3 cellular contexts compared by ENCODE assay signal in the genomic region with DNA sequence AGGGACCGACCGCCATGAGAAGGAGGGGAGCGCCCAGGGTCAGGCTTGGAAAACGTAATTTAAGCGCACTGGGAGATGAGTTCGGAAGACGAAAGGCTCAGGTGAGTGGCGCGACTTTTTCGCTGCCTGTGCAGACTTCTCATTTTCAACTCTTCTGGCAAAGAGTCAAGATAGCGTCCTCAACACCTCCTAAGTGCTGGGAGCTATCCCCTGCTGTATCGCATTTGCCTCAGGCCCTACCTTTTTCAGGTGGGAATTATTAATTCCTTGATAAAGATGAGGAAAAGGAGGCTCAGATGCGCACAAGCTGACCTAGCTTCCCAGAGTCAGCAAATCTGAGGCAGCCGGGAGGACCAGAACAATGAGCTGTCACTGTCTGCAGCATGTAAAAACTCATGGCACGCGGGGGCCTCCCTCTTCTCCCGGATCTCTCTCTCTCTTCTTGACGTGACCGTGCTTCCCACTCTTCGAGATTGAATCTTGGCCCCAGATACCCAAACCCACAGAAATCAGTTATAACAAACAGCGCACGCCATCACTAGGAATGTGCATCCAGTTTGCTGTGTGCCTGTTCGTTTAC.
TF ChIP-seq lines count a peak whose summit lies in the region.

No MANE protein-coding gene starts in this region.

TF ChIP-seq in A549, 52 proteins besides CTCF, POLR2A, EP300 and RAD21 (continued from another document):
- TF ChIP-seq, protein P1, sequence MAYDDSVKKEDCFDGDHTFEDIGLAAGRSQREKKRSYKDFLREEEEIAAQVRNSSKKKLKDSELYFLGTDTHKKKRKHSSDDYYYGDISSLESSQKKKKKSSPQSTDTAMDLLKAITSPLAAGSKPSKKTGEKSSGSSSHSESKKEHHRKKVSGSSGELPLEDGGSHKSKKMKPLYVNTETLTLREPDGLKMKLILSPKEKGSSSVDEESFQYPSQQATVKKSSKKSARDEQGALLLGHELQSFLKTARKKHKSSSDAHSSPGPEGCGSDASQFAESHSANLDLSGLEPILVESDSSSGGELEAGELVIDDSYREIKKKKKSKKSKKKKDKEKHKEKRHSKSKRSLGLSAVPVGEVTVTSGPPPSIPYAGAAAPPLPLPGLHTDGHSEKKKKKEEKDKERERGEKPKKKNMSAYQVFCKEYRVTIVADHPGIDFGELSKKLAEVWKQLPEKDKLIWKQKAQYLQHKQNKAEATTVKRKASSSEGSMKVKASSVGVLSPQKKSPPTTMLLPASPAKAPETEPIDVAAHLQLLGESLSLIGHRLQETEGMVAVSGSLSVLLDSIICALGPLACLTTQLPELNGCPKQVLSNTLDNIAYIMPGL (CRISPR knock-in tag; IDR thresholded peaks at IDR 0.05; ENCODE audit: borderline replicate concordance), result no peak
- TF ChIP-seq, protein P2, sequence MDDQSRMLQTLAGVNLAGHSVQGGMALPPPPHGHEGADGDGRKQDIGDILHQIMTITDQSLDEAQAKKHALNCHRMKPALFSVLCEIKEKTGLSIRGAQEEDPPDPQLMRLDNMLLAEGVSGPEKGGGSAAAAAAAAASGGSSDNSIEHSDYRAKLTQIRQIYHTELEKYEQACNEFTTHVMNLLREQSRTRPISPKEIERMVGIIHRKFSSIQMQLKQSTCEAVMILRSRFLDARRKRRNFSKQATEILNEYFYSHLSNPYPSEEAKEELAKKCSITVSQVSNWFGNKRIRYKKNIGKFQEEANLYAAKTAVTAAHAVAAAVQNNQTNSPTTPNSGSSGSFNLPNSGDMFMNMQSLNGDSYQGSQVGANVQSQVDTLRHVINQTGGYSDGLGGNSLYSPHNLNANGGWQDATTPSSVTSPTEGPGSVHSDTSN (IDR thresholded peaks at IDR 0.05), result no peak
- no peak for TF ChIP-seq HOXA7 (CRISPR knock-in tag; IDR thresholded peaks at IDR 0.05)
- no peak for TF ChIP-seq NFE2L2 (conservative IDR thresholded peaks at IDR 0.05; ENCODE audit: low read length)
- TF ChIP-seq JUN (IDR thresholded peaks at IDR 0.05), result no peak
- TF ChIP-seq FOXS1 (CRISPR knock-in tag; IDR thresholded peaks at IDR 0.05), result no peak
- TF ChIP-seq, protein P3, sequence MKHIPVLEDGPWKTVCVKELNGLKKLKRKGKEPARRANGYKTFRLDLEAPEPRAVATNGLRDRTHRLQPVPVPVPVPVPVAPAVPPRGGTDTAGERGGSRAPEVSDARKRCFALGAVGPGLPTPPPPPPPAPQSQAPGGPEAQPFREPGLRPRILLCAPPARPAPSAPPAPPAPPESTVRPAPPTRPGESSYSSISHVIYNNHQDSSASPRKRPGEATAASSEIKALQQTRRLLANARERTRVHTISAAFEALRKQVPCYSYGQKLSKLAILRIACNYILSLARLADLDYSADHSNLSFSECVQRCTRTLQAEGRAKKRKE (CRISPR knock-in tag; IDR thresholded peaks at IDR 0.05; ENCODE audit: low read depth), result no peak
- TF ChIP-seq, protein P4, sequence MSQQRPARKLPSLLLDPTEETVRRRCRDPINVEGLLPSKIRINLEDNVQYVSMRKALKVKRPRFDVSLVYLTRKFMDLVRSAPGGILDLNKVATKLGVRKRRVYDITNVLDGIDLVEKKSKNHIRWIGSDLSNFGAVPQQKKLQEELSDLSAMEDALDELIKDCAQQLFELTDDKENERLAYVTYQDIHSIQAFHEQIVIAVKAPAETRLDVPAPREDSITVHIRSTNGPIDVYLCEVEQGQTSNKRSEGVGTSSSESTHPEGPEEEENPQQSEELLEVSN (IDR thresholded peaks at IDR 0.05; ENCODE audit: borderline replicate concordance, low read depth), result no peak
- no peak for TF ChIP-seq KDM5A (IDR thresholded peaks at IDR 0.05)

TF ChIP-seq in endothelial cell of umbilical vein, 7 proteins besides CTCF, POLR2A, EP300 and RAD21 (continued from another document):
- TF ChIP-seq POLR2AphosphoS5 (IDR thresholded peaks at IDR 0.05; ENCODE audit: insufficient read depth, low read depth, low read length) (no peak), MYC (IDR thresholded peaks at IDR 0.05; ENCODE audit: low read depth, low read length) (no peak), JUN (IDR thresholded peaks at IDR 0.05; ENCODE audit: borderline replicate concordance, insufficient read depth, insufficient read length, low read depth) (no peak), EZH2 (IDR thresholded peaks at IDR 0.05; ENCODE audit: borderline replicate concordance, low read depth, low read length, severe bottlenecking) (no peak), GATA2 (IDR thresholded peaks at IDR 0.05; ENCODE audit: insufficient read depth, insufficient read length, low read depth, low read length) (no peak)
- TF ChIP-seq, protein P5, sequence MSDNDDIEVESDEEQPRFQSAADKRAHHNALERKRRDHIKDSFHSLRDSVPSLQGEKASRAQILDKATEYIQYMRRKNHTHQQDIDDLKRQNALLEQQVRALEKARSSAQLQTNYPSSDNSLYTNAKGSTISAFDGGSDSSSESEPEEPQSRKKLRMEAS (IDR thresholded peaks at IDR 0.05; ENCODE audit: insufficient read depth, insufficient read length), result no peak

TF ChIP-seq in neural cell, 6 proteins besides CTCF, POLR2A, EP300 and RAD21 (continued from another document):
- TF ChIP-seq SMC3 (conservative IDR thresholded peaks at IDR 0.05; ENCODE audit: poor library complexity), result no peak
